ENCODE assay signal across 2 cellular contexts in the genomic region with DNA sequence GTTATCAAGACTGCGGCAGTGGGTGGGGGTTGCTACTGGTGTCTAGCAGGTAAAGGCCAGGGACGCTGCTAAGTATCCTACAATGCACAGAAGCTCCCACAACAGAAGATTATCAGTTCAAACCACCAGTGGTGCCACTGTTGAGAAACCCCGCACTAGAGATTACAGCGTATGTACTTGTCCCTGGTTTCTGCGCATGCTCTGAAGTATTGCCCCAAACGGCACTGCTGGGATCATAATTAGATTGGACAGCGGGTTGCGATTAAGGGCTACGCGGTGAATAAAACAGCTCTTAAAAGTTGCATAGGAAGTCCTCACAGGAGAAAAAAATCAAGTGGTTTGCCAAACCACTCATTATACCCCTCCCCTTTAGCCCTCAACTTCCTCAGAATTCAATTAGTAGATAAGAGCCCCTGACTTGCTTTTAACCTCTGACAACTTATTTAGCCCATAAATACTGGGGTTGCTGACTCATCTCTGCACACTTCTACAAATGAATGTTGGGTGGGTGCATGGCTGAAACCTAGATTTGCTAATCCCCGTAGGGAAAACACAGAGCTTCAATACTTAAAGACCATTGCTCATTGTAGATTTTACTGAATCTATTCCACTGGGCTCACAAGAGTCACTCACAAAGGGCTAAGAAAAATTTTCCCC.
TF ChIP-seq lines count a peak whose summit lies in the region.

No MANE protein-coding gene starts in this region.

TF ChIP-seq in HEK293, 187 proteins besides CTCF, POLR2A, EP300 and RAD21 (continued from another document and continues in another):
- TF ChIP-seq ZBTB20 (tag by site-specific recombination; IDR thresholded peaks at IDR 0.05) = no peak; the same call in 1 of the 2 replicates
- no peak for TF ChIP-seq ZNF404 (tag by site-specific recombination; IDR thresholded peaks at IDR 0.05)
- TF ChIP-seq ZNF843 (tag by site-specific recombination; IDR thresholded peaks at IDR 0.05) = peak; percentile 83
- TF ChIP-seq TSHZ1 (tag by site-specific recombination; IDR thresholded peaks at IDR 0.05; ENCODE audit: borderline replicate concordance) = peak; percentile 33; the same call in 1 of the 2 replicates
- peak; percentile 50; the same call in 1 of the 2 replicates for TF ChIP-seq KLF16 (tag by site-specific recombination; IDR thresholded peaks at IDR 0.05)
- TF ChIP-seq YY2 (tag by site-specific recombination; IDR thresholded peaks at IDR 0.05) = no peak
- no peak for TF ChIP-seq ZNF747 (tag by site-specific recombination; IDR thresholded peaks at IDR 0.05)
- TF ChIP-seq SCRT1 (tag by site-specific recombination; IDR thresholded peaks at IDR 0.05; ENCODE audit: borderline replicate concordance) = no peak
- TF ChIP-seq ZNF585B (tag by site-specific recombination; IDR thresholded peaks at IDR 0.05) = no peak
- TF ChIP-seq ZNF623 (tag by site-specific recombination; IDR thresholded peaks at IDR 0.05) = no peak
- TF ChIP-seq, protein P1, sequence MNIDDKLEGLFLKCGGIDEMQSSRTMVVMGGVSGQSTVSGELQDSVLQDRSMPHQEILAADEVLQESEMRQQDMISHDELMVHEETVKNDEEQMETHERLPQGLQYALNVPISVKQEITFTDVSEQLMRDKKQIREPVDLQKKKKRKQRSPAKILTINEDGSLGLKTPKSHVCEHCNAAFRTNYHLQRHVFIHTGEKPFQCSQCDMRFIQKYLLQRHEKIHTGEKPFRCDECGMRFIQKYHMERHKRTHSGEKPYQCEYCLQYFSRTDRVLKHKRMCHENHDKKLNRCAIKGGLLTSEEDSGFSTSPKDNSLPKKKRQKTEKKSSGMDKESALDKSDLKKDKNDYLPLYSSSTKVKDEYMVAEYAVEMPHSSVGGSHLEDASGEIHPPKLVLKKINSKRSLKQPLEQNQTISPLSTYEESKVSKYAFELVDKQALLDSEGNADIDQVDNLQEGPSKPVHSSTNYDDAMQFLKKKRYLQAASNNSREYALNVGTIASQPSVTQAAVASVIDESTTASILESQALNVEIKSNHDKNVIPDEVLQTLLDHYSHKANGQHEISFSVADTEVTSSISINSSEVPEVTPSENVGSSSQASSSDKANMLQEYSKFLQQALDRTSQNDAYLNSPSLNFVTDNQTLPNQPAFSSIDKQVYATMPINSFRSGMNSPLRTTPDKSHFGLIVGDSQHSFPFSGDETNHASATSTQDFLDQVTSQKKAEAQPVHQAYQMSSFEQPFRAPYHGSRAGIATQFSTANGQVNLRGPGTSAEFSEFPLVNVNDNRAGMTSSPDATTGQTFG (tag by site-specific recombination; IDR thresholded peaks at IDR 0.05; ENCODE audit: borderline replicate concordance) = no peak
- peak; percentile 53; the same call in 1 of the 2 replicates for TF ChIP-seq KLF10 (tag by site-specific recombination; IDR thresholded peaks at IDR 0.05)
- no peak for TF ChIP-seq ZFP41 (tag by site-specific recombination; IDR thresholded peaks at IDR 0.05; ENCODE audit: borderline replicate concordance)
- peak; percentile 74 for TF ChIP-seq FEZF1 (tag by site-specific recombination; IDR thresholded peaks at IDR 0.05)
- TF ChIP-seq, protein P2, sequence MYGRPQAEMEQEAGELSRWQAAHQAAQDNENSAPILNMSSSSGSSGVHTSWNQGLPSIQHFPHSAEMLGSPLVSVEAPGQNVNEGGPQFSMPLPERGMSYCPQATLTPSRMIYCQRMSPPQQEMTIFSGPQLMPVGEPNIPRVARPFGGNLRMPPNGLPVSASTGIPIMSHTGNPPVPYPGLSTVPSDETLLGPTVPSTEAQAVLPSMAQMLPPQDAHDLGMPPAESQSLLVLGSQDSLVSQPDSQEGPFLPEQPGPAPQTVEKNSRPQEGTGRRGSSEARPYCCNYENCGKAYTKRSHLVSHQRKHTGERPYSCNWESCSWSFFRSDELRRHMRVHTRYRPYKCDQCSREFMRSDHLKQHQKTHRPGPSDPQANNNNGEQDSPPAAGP (tag by site-specific recombination; IDR thresholded peaks at IDR 0.05) = peak; percentile 68
- no peak for TF ChIP-seq PRDM1 (tag by site-specific recombination; IDR thresholded peaks at IDR 0.05)
- TF ChIP-seq ZNF146 (tag by site-specific recombination; IDR thresholded peaks at IDR 0.05) = no peak
- TF ChIP-seq ZNF324 (tag by site-specific recombination; IDR thresholded peaks at IDR 0.05) = peak; percentile 55; the same call in 1 of the 2 replicates
- no peak for TF ChIP-seq ZNF610 (tag by site-specific recombination; IDR thresholded peaks at IDR 0.05; ENCODE audit: borderline replicate concordance)
- TF ChIP-seq, protein P3, sequence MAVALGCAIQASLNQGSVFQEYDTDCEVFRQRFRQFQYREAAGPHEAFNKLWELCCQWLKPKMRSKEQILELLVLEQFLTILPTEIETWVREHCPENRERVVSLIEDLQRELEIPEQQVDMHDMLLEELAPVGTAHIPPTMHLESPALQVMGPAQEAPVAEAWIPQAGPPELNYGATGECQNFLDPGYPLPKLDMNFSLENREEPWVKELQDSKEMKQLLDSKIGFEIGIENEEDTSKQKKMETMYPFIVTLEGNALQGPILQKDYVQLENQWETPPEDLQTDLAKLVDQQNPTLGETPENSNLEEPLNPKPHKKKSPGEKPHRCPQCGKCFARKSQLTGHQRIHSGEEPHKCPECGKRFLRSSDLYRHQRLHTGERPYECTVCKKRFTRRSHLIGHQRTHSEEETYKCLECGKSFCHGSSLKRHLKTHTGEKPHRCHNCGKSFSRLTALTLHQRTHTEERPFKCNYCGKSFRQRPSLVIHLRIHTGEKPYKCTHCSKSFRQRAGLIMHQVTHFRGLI (tag by site-specific recombination; IDR thresholded peaks at IDR 0.05) = no peak
- peak; percentile 67; the same call in 1 of the 2 replicates for TF ChIP-seq BCL11A (tag by site-specific recombination; IDR thresholded peaks at IDR 0.05; ENCODE audit: low read depth)
- TF ChIP-seq OSR2 (tag by site-specific recombination; IDR thresholded peaks at IDR 0.05) = peak; percentile 94
- no peak for TF ChIP-seq ZNF791 (tag by site-specific recombination; IDR thresholded peaks at IDR 0.05)

TF ChIP-seq in WTC11, 78 proteins besides CTCF, POLR2A, EP300 and RAD21 (continued from another document):
- TF ChIP-seq ATF2 (CRISPR knock-in tag; IDR thresholded peaks at IDR 0.05; ENCODE audit: borderline replicate concordance, low read depth) (no peak), ZNF425 (CRISPR knock-in tag; conservative IDR thresholded peaks at IDR 0.05) (no peak), TEAD4 (CRISPR knock-in tag; IDR thresholded peaks at IDR 0.05) (no peak), RELA (CRISPR knock-in tag; IDR thresholded peaks at IDR 0.05; ENCODE audit: borderline replicate concordance) (no peak), SMAD4 (CRISPR knock-in tag; IDR thresholded peaks at IDR 0.05) (no peak)
- TF ChIP-seq, protein P4, sequence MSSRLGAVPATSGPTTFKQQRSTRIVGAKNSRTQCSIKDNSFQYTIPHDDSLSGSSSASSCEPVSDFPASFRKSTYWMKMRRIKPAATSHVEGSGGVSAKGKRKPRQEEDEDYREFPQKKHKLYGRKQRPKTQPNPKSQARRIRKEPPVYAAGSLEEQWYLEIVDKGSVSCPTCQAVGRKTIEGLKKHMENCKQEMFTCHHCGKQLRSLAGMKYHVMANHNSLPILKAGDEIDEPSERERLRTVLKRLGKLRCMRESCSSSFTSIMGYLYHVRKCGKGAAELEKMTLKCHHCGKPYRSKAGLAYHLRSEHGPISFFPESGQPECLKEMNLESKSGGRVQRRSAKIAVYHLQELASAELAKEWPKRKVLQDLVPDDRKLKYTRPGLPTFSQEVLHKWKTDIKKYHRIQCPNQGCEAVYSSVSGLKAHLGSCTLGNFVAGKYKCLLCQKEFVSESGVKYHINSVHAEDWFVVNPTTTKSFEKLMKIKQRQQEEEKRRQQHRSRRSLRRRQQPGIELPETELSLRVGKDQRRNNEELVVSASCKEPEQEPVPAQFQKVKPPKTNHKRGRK (CRISPR knock-in tag; IDR thresholded peaks at IDR 0.05; ENCODE audit: borderline replicate concordance) = no peak
